22 cellular contexts compared by ENCODE assay signal in the genomic region with DNA sequence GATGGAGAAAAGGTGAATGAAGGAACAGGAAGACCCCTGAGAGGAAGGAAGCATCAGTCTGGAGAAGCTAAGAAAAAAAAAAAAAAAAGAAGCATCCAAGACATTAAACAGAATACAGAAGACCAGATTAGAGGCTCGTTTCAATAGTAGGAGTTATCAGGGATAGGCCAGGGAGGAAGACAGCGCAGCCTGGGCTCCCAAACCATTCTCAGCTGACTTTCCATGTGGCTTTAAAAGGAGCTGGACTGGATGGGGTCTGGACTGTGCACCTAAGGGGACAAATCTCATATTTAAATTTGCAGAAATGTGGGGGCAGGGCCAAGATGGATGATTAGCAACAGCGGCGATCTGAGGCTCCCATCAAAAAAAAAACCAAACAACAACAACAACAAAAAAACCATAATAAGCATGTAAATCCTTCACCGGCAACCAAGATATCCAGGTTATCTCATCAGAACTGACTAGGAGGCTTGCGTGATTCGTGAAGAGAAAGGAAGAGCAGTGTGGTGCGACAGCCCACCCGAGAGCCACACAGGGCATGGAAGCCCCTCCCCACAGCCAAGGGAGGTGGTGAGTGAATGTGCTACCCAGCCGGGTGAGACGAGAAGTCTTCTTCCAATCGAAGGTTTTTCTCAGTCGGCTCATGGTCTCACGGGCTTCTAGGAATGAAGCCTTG.
DNase-seq lines count a peak whose midpoint lies in the region; ATAC-seq and TF ChIP-seq lines count a peak whose summit lies in the region.
"Had no signal": no experiment of that assay in that cellular context is flagged by ENCODE, and none has a peak within 500 bp of the region (broad histone marks: within the 10 kb centered on the region; RNA-seq: fewer than 3 reads in every experiment).

No MANE protein-coding gene starts in this region.

- H3K9me3 Mint-ChIP-seq in T-helper 1 cell treated with Interleukin-12 subunit alpha and Interleukin-12 subunit beta and Interleukin-4 antibody, amounts not matched to agents 30 μg/mL and 1 μg/mL, for 36 hours = peaks cover 24% of the 10 kb centered on the region
- H3K9me3 Mint-ChIP-seq in IgD-negative memory B cell = peaks cover 0 to 2% (median 0%) of the 10 kb centered on the region in 3 donors
- H3K9me3 Mint-ChIP-seq in memory B cell = peaks cover 2% of the 10 kb centered on the region

- H3K27ac ChIP-seq in SK-N-SH (ENCODE audit: low read depth in 2 of 2, low read length in 1 of 2) (peak overlapping the region; percentile 56 to 73), Peyer's patch (no peak overlapping the region)
- H3K27ac ChIP-seq: cardiac muscle cell, gastrocnemius medialis, upper lobe of left lung had no signal

- TF ChIP-seq RAD21 in SK-N-SH (IDR thresholded peaks at IDR 0.05; ENCODE audit: low read length) = no peak

- peak overlapping the region; percentile 66 for H3K4me2 ChIP-seq in SK-N-SH

- no peaks in the 10 kb centered on the region for H3K27me3 Mint-ChIP-seq in T-helper 1 cell treated with Interleukin-12 subunit alpha and Interleukin-12 subunit beta and Interleukin-4 antibody, amounts not matched to agents 30 μg/mL and 1 μg/mL, for 36 hours (ENCODE audit: low read depth)
- no peaks in the 10 kb centered on the region for H3K27me3 Mint-ChIP-seq in IgD-negative memory B cell
- peaks cover 1% of the 10 kb centered on the region for H3K27me3 Mint-ChIP-seq in memory B cell

- no peaks in the 10 kb centered on the region for H3K9me3 ChIP-seq in SK-N-SH
- H3K9me3 ChIP-seq in Peyer's patch = no peaks in the 10 kb centered on the region
- H3K9me3 ChIP-seq: gastrocnemius medialis, upper lobe of left lung had no signal

- H3K27me3 ChIP-seq in SK-N-SH (ENCODE audit: insufficient read depth) = no peaks in the 10 kb centered on the region
- H3K27me3 ChIP-seq in Peyer's patch = no peaks in the 10 kb centered on the region
- H3K27me3 ChIP-seq: cardiac muscle cell, gastrocnemius medialis, upper lobe of left lung had no signal

- POLR2A ChIA-PET in SK-N-SH (lab: Yijun Ruan, JAX) = no interaction called here

- no peaks in the 10 kb centered on the region for H3K79me2 ChIP-seq in SK-N-SH (ENCODE audit: insufficient read depth)

- peak overlapping the region; percentile 58 for H3K27ac Mint-ChIP-seq in T-helper 1 cell treated with Interleukin-12 subunit alpha and Interleukin-12 subunit beta and Interleukin-4 antibody, amounts not matched to agents 30 μg/mL and 1 μg/mL, for 36 hours
- no peak overlapping the region for H3K27ac Mint-ChIP-seq in IgD-negative memory B cell
- no peak overlapping the region for H3K27ac Mint-ChIP-seq in memory B cell
- H3K27ac Mint-ChIP-seq: nephron had no signal

- H3K9ac ChIP-seq in SK-N-SH = peak overlapping the region; percentile 72

- peaks cover 2% of the 10 kb centered on the region for H3K36me3 Mint-ChIP-seq in T-helper 1 cell treated with Interleukin-12 subunit alpha and Interleukin-12 subunit beta and Interleukin-4 antibody, amounts not matched to agents 30 μg/mL and 1 μg/mL, for 36 hours (ENCODE audit: low read depth)
- no peaks in the 10 kb centered on the region for H3K36me3 Mint-ChIP-seq in IgD-negative memory B cell
- H3K36me3 Mint-ChIP-seq in memory B cell = peaks cover 2% of the 10 kb centered on the region
- H3K36me3 Mint-ChIP-seq: CD14-positive monocyte had no signal

- TF ChIP-seq EP300 in SK-N-SH (IDR thresholded peaks at IDR 0.05; ENCODE audit: borderline replicate concordance in 1 of 2, low read depth in 1 of 2, low read length in 1 of 2) = no peak

- 14% methylated on average over 14 of the region's 14 CpGs for WGBS in SK-N-SH (ENCODE audit: low lambda C conversion rate)

- H3K4me1 ChIP-seq in SK-N-SH (ENCODE audit: control insufficient read depth in 1 of 2, insufficient read depth in 2 of 2, low read depth in 1 of 2, low read length in 1 of 2) = peaks cover 0 to 8% of the 10 kb centered on the region in 2 experiments; a peak in 1 of 4 replicates
- no peaks in the 10 kb centered on the region for H3K4me1 ChIP-seq in Peyer's patch
- H3K4me1 ChIP-seq: gastrocnemius medialis, upper lobe of left lung had no signal

- no peaks in the 10 kb centered on the region for H3F3A ChIP-seq in SK-N-SH (replicated peaks; ENCODE audit: insufficient read depth)

- H4K20me1 ChIP-seq in SK-N-SH (ENCODE audit: insufficient read depth) = no peaks in the 10 kb centered on the region

- CTCF ChIA-PET in SK-N-SH (lab: Yijun Ruan, JAX) = interaction anchor here (1.0 to 2.3 kb wide), 3 partner anchors 9 to 146 kb away, joined by 3 to 11 read pairs (median 3); no protein-coding TSS in a partner anchor

- H3K36me3 ChIP-seq in SK-N-SH (replicated peaks in 1 of 2; ENCODE audit: control insufficient read depth in 1 of 2, insufficient read depth in 2 of 2, low read length in 1 of 2) (no peaks in the 10 kb centered on the region), Peyer's patch (no peaks in the 10 kb centered on the region)
- H3K36me3 ChIP-seq: cardiac muscle cell, gastrocnemius medialis, upper lobe of left lung had no signal

- DNase-seq in T-helper 1 cell (no peak), SK-N-SH (peak; percentile 43), memory B cell (ENCODE audit: low spot score in 2 of 2) (no peak), LoVo (ENCODE audit: low spot score) (no peak), Peyer's patch (no peak)
- DNase-seq: amniotic stem cell; DMS153; gastrocnemius medialis; HCEC 1CT; mesendoderm; NCI-H1092 treated with DMSO at 0.1 percent for 48 hours; posterior cingulate gyrus; stimulated activated CD4-positive, alpha-beta T cell treated with anti-CD3 and anti-CD28 coated beads, Interleukin-1b, Interleukin-23, amount 100 ng/mL, for 48 hours; T-helper 9 cell; upper lobe of left lung had no signal

- peak overlapping the region; percentile 87 for H2AFZ ChIP-seq in SK-N-SH (ENCODE audit: low read depth)

- ATAC-seq in memory B cell (ENCODE audit: low read depth) (no peak), GM21737 (IDR thresholded peaks at IDR 0.05; ENCODE audit: unreplicated experiment) (no peak)
- ATAC-seq: activated CD4-positive, CD25-positive, alpha-beta regulatory T cell treated with anti-CD3 and anti-CD28 coated beads, Interleukin-2, amount 50 U/mL, for 24 hours; gastrocnemius medialis had no signal

- TF ChIP-seq CTCF in SK-N-SH (IDR thresholded peaks at IDR 0.05) (no peak), Peyer's patch (IDR thresholded peaks at IDR 0.05) (no peak)

- peak overlapping the region; percentile 68 to 89 for H3K4me3 ChIP-seq in SK-N-SH (ENCODE audit: low read depth in 2 of 2, low read length in 1 of 2)
- no peak overlapping the region for H3K4me3 ChIP-seq in Peyer's patch
- H3K4me3 ChIP-seq: cardiac muscle cell, gastrocnemius medialis, upper lobe of left lung had no signal

- peaks cover 2% of the 10 kb centered on the region for H3K4me1 Mint-ChIP-seq in T-helper 1 cell treated with Interleukin-12 subunit alpha and Interleukin-12 subunit beta and Interleukin-4 antibody, amounts not matched to agents 30 μg/mL and 1 μg/mL, for 36 hours (ENCODE audit: low read depth)
- H3K4me1 Mint-ChIP-seq in IgD-negative memory B cell (peaks cover 3 to 9% (median 8%) of the 10 kb centered on the region in 3 donors), memory B cell (peaks cover 8% of the 10 kb centered on the region)
- H3K4me1 Mint-ChIP-seq: CD14-positive monocyte, nephron had no signal

- no peaks in the 10 kb centered on the region for H3K9me2 ChIP-seq in SK-N-SH

- TF ChIP-seq POLR2A in Peyer's patch (IDR thresholded peaks at IDR 0.05) = no peak

- H3K4me3 Mint-ChIP-seq in T-helper 1 cell treated with Interleukin-12 subunit alpha and Interleukin-12 subunit beta and Interleukin-4 antibody, amounts not matched to agents 30 μg/mL and 1 μg/mL, for 36 hours = no peak overlapping the region
- H3K4me3 Mint-ChIP-seq in IgD-negative memory B cell (peak overlapping the region in 3 of 4 donors; percentile 24 to 79 (median 32)), memory B cell (peak overlapping the region; percentile 62)
- H3K4me3 Mint-ChIP-seq: CD14-positive monocyte, nephron had no signal

TF ChIP-seq in SK-N-SH, 30 proteins besides CTCF, POLR2A, EP300 and RAD21:
- TF ChIP-seq RXRA (IDR thresholded peaks at IDR 0.05; ENCODE audit: borderline replicate concordance, low read depth) (no peak), MXI1 (IDR thresholded peaks at IDR 0.05; ENCODE audit: low read depth, low read length) (peak; percentile 51; the same call in 1 of the 2 replicates)
TF ChIP-seq in SK-N-SH: peak in this region for 1.

Comparison
In these comparisons a context has a peak if more than half of its experiments do, and no peak if none do; other contexts are left out.
1. H3K27ac ChIP-seq: peak in SK-N-SH (2 of 2); none in Peyer's patch (0 of 4).
2. H3K4me3 ChIP-seq: peak in SK-N-SH (2 of 2); none in Peyer's patch (0 of 4).